1 cellular context compared by ENCODE assay signal in the genomic region with DNA sequence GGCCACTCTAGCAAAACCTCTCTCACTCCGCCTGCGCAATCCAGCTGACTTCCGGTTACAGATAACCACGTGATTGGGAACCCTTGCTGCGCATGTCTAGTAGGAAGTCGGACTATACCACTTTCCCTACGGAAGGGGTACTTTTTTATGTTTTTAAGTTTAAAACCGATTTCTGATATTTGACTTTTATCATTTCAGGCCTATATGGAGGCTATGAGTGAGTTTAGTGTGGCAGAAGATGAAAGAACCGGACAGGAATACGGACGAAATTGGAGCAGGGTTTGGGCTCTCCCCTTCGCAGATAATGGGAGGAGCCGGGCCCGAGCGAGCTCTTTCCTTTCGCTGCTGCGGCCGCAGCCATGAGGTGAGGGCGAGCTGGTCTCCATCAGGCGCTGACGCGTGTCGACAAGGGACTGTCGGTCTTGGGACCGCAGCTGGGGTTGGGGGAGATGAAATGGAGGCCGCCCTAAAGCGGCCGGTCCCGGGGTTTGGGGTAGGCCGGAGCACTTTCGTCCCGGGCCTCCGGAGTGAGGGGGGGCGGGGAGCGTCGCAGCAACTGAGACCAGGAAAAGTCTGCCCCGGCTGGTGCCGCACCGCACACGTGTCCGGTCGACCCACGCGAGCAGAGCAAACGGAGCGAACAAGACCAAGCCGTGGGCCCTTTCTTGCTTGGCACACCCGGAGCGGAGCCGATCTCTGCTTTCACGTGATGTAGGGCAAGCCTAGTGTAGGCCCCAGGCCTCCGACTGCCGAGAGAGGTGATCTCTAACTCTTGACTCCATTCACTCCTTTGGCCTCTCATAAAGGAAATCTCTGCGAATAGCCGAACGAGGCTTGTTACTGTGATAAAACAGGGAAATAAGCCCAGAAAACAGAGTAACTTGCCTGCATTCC.
TF ChIP-seq lines count a peak whose summit lies in the region.

A gene (plus strand): TSS at position 298 of the 894 bp plus-strand sequence. CDS start 62 bp downstream, at position 360.

TF ChIP-seq in HEK293, 187 proteins besides CTCF, POLR2A, EP300 and RAD21 (continued from another document):
- TF ChIP-seq, protein P1, sequence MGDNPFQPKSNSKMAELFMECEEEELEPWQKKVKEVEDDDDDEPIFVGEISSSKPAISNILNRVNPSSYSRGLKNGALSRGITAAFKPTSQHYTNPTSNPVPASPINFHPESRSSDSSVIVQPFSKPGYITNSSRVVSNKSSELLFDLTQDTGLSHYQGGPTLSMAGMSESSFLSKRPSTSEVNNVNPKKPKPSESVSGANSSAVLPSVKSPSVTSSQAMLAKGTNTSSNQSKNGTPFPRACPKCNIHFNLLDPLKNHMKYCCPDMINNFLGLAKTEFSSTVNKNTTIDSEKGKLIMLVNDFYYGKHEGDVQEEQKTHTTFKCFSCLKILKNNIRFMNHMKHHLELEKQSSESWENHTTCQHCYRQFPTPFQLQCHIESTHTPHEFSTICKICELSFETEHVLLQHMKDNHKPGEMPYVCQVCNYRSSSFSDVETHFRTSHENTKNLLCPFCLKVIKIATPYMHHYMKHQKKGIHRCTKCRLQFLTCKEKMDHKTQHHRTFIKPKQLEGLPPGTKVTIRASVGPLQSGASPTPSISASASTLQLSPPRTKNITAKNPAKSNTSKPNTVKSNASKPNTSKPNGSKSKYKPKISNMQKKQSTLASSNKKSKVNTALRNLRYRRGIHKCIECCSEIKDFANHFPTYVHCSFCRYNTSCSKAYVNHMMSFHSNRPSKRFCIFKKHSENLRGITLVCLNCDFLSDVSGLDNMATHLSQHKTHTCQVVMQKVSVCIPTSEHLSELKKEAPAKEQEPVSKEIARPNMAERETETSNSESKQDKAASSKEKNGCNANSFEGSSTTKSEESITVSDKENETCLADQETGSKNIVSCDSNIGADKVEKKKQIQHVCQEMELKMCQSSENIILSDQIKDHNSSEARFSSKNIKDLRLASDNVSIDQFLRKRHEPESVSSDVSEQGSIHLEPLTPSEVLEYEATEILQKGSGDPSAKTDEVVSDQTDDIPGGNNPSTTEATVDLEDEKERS (tag by site-specific recombination; IDR thresholded peaks at IDR 0.05) = no peak
- TF ChIP-seq KLF16 (tag by site-specific recombination; IDR thresholded peaks at IDR 0.05) (peak; percentile 66; the same call in 1 of the 2 replicates), ZNF157 (tag by site-specific recombination; IDR thresholded peaks at IDR 0.05) (no peak), ZNF211 (tag by site-specific recombination; IDR thresholded peaks at IDR 0.05; ENCODE audit: low read depth) (no peak), SETDB1 (IDR thresholded peaks at IDR 0.05; ENCODE audit: insufficient read length, low read length) (no peak), ZNF146 (tag by site-specific recombination; IDR thresholded peaks at IDR 0.05) (no peak), ZNF2 (tag by site-specific recombination; IDR thresholded peaks at IDR 0.05) (no peak), ZNF433 (tag by site-specific recombination; IDR thresholded peaks at IDR 0.05; ENCODE audit: low read depth) (no peak), ZBTB8A (tag by site-specific recombination; IDR thresholded peaks at IDR 0.05) (no peak), ZXDB (tag by site-specific recombination; IDR thresholded peaks at IDR 0.05) (no peak; the same call in 1 of the 2 replicates), ZNF155 (tag by site-specific recombination; IDR thresholded peaks at IDR 0.05) (no peak)
- TF ChIP-seq, protein P2, sequence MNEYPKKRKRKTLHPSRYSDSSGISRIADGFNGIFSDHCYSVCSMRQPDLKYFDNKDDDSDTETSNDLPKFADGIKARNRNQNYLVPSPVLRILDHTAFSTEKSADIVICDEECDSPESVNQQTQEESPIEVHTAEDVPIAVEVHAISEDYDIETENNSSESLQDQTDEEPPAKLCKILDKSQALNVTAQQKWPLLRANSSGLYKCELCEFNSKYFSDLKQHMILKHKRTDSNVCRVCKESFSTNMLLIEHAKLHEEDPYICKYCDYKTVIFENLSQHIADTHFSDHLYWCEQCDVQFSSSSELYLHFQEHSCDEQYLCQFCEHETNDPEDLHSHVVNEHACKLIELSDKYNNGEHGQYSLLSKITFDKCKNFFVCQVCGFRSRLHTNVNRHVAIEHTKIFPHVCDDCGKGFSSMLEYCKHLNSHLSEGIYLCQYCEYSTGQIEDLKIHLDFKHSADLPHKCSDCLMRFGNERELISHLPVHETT (tag by site-specific recombination; IDR thresholded peaks at IDR 0.05) = peak; percentile 38
- TF ChIP-seq, protein P3, sequence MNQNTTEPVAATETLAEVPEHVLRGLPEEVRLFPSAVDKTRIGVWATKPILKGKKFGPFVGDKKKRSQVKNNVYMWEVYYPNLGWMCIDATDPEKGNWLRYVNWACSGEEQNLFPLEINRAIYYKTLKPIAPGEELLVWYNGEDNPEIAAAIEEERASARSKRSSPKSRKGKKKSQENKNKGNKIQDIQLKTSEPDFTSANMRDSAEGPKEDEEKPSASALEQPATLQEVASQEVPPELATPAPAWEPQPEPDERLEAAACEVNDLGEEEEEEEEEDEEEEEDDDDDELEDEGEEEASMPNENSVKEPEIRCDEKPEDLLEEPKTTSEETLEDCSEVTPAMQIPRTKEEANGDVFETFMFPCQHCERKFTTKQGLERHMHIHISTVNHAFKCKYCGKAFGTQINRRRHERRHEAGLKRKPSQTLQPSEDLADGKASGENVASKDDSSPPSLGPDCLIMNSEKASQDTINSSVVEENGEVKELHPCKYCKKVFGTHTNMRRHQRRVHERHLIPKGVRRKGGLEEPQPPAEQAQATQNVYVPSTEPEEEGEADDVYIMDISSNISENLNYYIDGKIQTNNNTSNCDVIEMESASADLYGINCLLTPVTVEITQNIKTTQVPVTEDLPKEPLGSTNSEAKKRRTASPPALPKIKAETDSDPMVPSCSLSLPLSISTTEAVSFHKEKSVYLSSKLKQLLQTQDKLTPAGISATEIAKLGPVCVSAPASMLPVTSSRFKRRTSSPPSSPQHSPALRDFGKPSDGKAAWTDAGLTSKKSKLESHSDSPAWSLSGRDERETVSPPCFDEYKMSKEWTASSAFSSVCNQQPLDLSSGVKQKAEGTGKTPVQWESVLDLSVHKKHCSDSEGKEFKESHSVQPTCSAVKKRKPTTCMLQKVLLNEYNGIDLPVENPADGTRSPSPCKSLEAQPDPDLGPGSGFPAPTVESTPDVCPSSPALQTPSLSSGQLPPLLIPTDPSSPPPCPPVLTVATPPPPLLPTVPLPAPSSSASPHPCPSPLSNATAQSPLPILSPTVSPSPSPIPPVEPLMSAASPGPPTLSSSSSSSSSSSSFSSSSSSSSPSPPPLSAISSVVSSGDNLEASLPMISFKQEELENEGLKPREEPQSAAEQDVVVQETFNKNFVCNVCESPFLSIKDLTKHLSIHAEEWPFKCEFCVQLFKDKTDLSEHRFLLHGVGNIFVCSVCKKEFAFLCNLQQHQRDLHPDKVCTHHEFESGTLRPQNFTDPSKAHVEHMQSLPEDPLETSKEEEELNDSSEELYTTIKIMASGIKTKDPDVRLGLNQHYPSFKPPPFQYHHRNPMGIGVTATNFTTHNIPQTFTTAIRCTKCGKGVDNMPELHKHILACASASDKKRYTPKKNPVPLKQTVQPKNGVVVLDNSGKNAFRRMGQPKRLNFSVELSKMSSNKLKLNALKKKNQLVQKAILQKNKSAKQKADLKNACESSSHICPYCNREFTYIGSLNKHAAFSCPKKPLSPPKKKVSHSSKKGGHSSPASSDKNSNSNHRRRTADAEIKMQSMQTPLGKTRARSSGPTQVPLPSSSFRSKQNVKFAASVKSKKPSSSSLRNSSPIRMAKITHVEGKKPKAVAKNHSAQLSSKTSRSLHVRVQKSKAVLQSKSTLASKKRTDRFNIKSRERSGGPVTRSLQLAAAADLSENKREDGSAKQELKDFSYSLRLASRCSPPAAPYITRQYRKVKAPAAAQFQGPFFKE (tag by site-specific recombination; IDR thresholded peaks at IDR 0.05; ENCODE audit: borderline replicate concordance) = peak; percentile 65; the same call in 1 of the 2 replicates
- TF ChIP-seq, protein P4, sequence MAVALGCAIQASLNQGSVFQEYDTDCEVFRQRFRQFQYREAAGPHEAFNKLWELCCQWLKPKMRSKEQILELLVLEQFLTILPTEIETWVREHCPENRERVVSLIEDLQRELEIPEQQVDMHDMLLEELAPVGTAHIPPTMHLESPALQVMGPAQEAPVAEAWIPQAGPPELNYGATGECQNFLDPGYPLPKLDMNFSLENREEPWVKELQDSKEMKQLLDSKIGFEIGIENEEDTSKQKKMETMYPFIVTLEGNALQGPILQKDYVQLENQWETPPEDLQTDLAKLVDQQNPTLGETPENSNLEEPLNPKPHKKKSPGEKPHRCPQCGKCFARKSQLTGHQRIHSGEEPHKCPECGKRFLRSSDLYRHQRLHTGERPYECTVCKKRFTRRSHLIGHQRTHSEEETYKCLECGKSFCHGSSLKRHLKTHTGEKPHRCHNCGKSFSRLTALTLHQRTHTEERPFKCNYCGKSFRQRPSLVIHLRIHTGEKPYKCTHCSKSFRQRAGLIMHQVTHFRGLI (tag by site-specific recombination; IDR thresholded peaks at IDR 0.05) = no peak
- TF ChIP-seq, protein P5, sequence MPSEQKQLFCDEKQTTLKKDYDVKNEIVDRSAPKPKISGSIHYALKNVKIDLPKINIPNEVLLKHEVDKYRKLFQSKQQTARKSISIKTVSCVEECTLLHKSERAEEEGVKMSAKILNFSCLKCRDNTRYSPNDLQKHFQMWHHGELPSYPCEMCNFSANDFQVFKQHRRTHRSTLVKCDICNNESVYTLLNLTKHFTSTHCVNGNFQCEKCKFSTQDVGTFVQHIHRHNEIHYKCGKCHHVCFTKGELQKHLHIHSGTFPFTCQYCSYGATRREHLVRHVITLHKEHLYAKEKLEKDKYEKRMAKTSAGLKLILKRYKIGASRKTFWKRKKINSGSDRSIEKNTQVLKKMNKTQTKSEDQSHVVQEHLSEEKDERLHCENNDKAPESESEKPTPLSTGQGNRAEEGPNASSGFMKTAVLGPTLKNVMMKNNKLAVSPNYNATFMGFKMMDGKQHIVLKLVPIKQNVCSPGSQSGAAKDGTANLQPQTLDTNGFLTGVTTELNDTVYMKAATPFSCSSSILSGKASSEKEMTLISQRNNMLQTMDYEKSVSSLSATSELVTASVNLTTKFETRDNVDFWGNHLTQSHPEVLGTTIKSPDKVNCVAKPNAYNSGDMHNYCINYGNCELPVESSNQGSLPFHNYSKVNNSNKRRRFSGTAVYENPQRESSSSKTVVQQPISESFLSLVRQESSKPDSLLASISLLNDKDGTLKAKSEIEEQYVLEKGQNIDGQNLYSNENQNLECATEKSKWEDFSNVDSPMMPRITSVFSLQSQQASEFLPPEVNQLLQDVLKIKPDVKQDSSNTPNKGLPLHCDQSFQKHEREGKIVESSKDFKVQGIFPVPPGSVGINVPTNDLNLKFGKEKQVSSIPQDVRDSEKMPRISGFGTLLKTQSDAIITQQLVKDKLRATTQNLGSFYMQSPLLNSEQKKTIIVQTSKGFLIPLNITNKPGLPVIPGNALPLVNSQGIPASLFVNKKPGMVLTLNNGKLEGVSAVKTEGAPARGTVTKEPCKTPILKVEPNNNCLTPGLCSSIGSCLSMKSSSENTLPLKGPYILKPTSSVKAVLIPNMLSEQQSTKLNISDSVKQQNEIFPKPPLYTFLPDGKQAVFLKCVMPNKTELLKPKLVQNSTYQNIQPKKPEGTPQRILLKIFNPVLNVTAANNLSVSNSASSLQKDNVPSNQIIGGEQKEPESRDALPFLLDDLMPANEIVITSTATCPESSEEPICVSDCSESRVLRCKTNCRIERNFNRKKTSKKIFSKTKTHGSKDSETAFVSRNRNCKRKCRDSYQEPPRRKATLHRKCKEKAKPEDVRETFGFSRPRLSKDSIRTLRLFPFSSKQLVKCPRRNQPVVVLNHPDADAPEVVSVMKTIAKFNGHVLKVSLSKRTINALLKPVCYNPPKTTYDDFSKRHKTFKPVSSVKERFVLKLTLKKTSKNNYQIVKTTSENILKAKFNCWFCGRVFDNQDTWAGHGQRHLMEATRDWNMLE (tag by site-specific recombination; conservative IDR thresholded peaks at IDR 0.05; ENCODE audit: low read depth) = peak; percentile 67; the same call in 1 of the 2 replicates
- TF ChIP-seq, protein P6, sequence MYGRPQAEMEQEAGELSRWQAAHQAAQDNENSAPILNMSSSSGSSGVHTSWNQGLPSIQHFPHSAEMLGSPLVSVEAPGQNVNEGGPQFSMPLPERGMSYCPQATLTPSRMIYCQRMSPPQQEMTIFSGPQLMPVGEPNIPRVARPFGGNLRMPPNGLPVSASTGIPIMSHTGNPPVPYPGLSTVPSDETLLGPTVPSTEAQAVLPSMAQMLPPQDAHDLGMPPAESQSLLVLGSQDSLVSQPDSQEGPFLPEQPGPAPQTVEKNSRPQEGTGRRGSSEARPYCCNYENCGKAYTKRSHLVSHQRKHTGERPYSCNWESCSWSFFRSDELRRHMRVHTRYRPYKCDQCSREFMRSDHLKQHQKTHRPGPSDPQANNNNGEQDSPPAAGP (tag by site-specific recombination; IDR thresholded peaks at IDR 0.05) = peak; percentile 46
- TF ChIP-seq, protein P7, sequence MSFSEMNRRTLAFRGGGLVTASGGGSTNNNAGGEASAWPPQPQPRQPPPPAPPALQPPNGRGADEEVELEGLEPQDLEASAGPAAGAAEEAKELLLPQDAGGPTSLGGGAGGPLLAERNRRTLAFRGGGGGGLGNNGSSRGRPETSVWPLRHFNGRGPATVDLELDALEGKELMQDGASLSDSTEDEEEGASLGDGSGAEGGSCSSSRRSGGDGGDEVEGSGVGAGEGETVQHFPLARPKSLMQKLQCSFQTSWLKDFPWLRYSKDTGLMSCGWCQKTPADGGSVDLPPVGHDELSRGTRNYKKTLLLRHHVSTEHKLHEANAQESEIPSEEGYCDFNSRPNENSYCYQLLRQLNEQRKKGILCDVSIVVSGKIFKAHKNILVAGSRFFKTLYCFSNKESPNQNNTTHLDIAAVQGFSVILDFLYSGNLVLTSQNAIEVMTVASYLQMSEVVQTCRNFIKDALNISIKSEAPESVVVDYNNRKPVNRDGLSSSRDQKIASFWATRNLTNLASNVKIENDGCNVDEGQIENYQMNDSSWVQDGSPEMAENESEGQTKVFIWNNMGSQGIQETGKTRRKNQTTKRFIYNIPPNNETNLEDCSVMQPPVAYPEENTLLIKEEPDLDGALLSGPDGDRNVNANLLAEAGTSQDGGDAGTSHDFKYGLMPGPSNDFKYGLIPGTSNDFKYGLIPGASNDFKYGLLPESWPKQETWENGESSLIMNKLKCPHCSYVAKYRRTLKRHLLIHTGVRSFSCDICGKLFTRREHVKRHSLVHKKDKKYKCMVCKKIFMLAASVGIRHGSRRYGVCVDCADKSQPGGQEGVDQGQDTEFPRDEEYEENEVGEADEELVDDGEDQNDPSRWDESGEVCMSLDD (tag by site-specific recombination; IDR thresholded peaks at IDR 0.05) = 0 out of 2 replicates have a peak, but pooled peaks have one; percentile 32
- TF ChIP-seq, protein P8, sequence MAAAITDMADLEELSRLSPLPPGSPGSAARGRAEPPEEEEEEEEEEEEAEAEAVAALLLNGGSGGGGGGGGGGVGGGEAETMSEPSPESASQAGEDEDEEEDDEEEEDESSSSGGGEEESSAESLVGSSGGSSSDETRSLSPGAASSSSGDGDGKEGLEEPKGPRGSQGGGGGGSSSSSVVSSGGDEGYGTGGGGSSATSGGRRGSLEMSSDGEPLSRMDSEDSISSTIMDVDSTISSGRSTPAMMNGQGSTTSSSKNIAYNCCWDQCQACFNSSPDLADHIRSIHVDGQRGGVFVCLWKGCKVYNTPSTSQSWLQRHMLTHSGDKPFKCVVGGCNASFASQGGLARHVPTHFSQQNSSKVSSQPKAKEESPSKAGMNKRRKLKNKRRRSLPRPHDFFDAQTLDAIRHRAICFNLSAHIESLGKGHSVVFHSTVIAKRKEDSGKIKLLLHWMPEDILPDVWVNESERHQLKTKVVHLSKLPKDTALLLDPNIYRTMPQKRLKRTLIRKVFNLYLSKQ (tag by site-specific recombination; IDR thresholded peaks at IDR 0.05; ENCODE audit: borderline replicate concordance) = no peak
TF ChIP-seq in HEK293: peak in this region for 34.
